In genomic region chr2:224757934-224758548, GRCh38 we compare ENCODE assay signal across 35 cellular contexts. TPM values are rescaled to one million over a fixed set of nuclear protein-coding genes. Genes with fewer than 3 reads are reported as not detected.
"Had no signal": no experiment of that assay in that cellular context is flagged by ENCODE, and none has a peak within 500 bp of the region (broad histone marks: within the 10 kb centered on the region; RNA-seq: fewer than 3 reads in every experiment).

No MANE protein-coding gene starts in this region.

- H3K36me3 ChIP-seq: Peyer's patch had no signal

- H3K4me3 Mint-ChIP-seq: activated CD4-positive, alpha-beta memory T cell treated with anti-CD3 and anti-CD28 coated beads for 36 hours; activated naive CD4-positive, alpha-beta T cell treated with anti-CD3 and anti-CD28 coated beads for 36 hours; activated T-cell treated with anti-CD3 and anti-CD28 coated beads, Interleukin-2, amount 50 U/mL, for 4 hours; activated T-helper 1 cell treated with anti-CD3 and anti-CD28 coated beads, Interleukin-12 subunit alpha, Interleukin-12 subunit beta, Interleukin-2, Interleukin-4 antibody, amounts not matched to agents 30 ng/mL and 10 ng/mL and 1 ng/mL, durations not matched to agents 14 hours and 24 hours and 36 hours; T-helper 1 cell treated with Interleukin-12 subunit alpha and Interleukin-12 subunit beta and Interleukin-4 antibody, amounts not matched to agents 30 μg/mL and 1 μg/mL, for 36 hours; T-helper 2 cell treated with Interferon-gamma antibody and Interleukin-4, amounts not matched to agents 5 μg/mL and 100 μg/mL, for 36 hours; WTC11 had no signal

- H3K4me3 ChIP-seq: MG63, Peyer's patch, SJSA1 had no signal

- H3K27me3 Mint-ChIP-seq: activated CD4-positive, alpha-beta memory T cell treated with anti-CD3 and anti-CD28 coated beads for 36 hours had no signal

- H3K27ac ChIP-seq: brain microvascular endothelial cell, Peyer's patch, SJSA1 had no signal

- H3K27me3 ChIP-seq: brain microvascular endothelial cell, MG63, Peyer's patch, SJSA1 had no signal

- DNase-seq: activated CD4-positive, alpha-beta memory T cell treated with anti-CD3 and anti-CD28 coated beads for 36 hours; activated CD4-positive, alpha-beta T cell treated with anti-CD3 and anti-CD28 coated beads for 4 hours; activated CD4-positive, alpha-beta T cell treated with anti-CD3 and anti-CD28 coated beads, Interleukin-2, amount 50 U/mL, for 1 hour; activated CD8-positive, alpha-beta memory T cell treated with anti-CD3 and anti-CD28 coated beads, Interleukin-2, amount 50 U/mL, for 4 hours; activated gamma-delta T cell treated with Interleukin-2 at 50 U/mL for 16 hours; activated naive CD4-positive, alpha-beta T cell treated with anti-CD3 and anti-CD28 coated beads for 36 hours; activated T-cell treated with anti-CD3 and anti-CD28 coated beads for 4 hours; activated T-cell treated with anti-CD3 and anti-CD28 coated beads, Interleukin-2, amount 50 U/mL, for 4 hours; amniotic stem cell; aorta; brain microvascular endothelial cell; central memory CD4-positive, alpha-beta T cell; Kasumi-1; MG63; NCI-H1048; NCI-H1105 treated with DMSO at 0.1 percent for 48 hours; NCI-H1436; NCI-H1694; NCI-H2029; NCI-H345; NCI-H524 treated with DMSO at 0.1 percent for 48 hours; PC-3; Peyer's patch; RPMI8226; SHP77 treated with DMSO at 0.1 percent for 48 hours; SK-N-SH had no signal

- H3K9ac ChIP-seq: SK-N-SH had no signal

- H3K4me1 Mint-ChIP-seq: WTC11 had no signal

- H3K27ac Mint-ChIP-seq: activated CD4-positive, alpha-beta memory T cell treated with anti-CD3 and anti-CD28 coated beads for 36 hours; activated naive CD4-positive, alpha-beta T cell treated with anti-CD3 and anti-CD28 coated beads for 36 hours; activated T-helper 1 cell treated with anti-CD3 and anti-CD28 coated beads, Interleukin-12 subunit alpha, Interleukin-12 subunit beta, Interleukin-2, Interleukin-4 antibody, amounts not matched to agents 30 ng/mL and 10 ng/mL and 1 ng/mL, durations not matched to agents 14 hours and 24 hours and 36 hours; T-helper 1 cell treated with Interleukin-12 subunit alpha and Interleukin-12 subunit beta and Interleukin-4 antibody, amounts not matched to agents 30 μg/mL and 1 μg/mL, for 36 hours; T-helper 2 cell treated with Interferon-gamma antibody and Interleukin-4, amounts not matched to agents 5 μg/mL and 100 μg/mL, for 36 hours; WTC11 had no signal

- H3K4me1 ChIP-seq: Peyer's patch, SJSA1 had no signal

- H3K4me2 ChIP-seq: SK-N-SH had no signal

- ATAC-seq: activated CD4-positive, CD25-positive, alpha-beta regulatory T cell treated with anti-CD3 and anti-CD28 coated beads, Interleukin-2, amount 50 U/mL, for 24 hours; activated T-cell treated with anti-CD3 and anti-CD28 coated beads, Interleukin-2, amount 50 U/mL, for 4 hours; PC-3; WTC11 had no signal

RNA-seq across cellular contexts. Expression of gene CCDC195, which starts 41.9 kb away (rescaled TPM):
- total RNA-seq: activated CD4-positive, alpha-beta memory T cell treated with anti-CD3 and anti-CD28 coated beads for 36 hours; activated naive CD4-positive, alpha-beta T cell treated with anti-CD3 and anti-CD28 coated beads for 36 hours; activated naive CD4-positive, alpha-beta T cell treated with anti-CD3 and anti-CD28 coated beads, Interleukin-2, amount 50 U/mL, for 72 hours; activated T-cell treated with anti-CD3 and anti-CD28 coated beads, Interleukin-2, amount 50 U/mL, for 4 hours; activated T-helper 1 cell treated with anti-CD3 and anti-CD28 coated beads, Interleukin-12 subunit alpha, Interleukin-12 subunit beta, Interleukin-2, Interleukin-4 antibody, amounts not matched to agents 30 ng/mL and 10 ng/mL and 1 ng/mL, durations not matched to agents 14 hours and 24 hours and 36 hours; aorta; cerebellum; NCI-H460; PC-3; Peyer's patch; SJSA1; WTC11 had no signal
- polyA plus RNA-seq: aorta, SK-N-SH had no signal
